In genomic region chr2:130230907-130231306, GRCh38 we compare ENCODE assay signal across 1 cellular context.
A peak's percentile ranks its signal among the peaks of the same experiment; 100 is the strongest.
TF ChIP-seq lines count a peak whose summit lies in the region.

No MANE protein-coding gene starts in this region.

TF ChIP-seq in K562, 482 proteins besides CTCF, POLR2A, EP300 and RAD21:
- TF ChIP-seq RBFOX2 (IDR thresholded peaks at IDR 0.05; ENCODE audit: low read depth, low read length): 0 out of 2 replicates have a peak, but pooled peaks have one; percentile 15
